In genomic region chr20:56968386-56969048, GRCh38 we compare ENCODE assay signal across 26 cellular contexts.
A peak's percentile ranks its signal among the peaks of the same experiment; 100 is the strongest.
DNase-seq lines count a peak whose midpoint lies in the region; ATAC-seq, FAIRE-seq and TF ChIP-seq lines count a peak whose summit lies in the region.
"Had no signal": no experiment of that assay in that cellular context is flagged by ENCODE, and none has a peak within 500 bp of the region (broad histone marks: within the 10 kb centered on the region; RNA-seq: fewer than 3 reads in every experiment).

No MANE protein-coding gene starts in this region.

- no peak for TF ChIP-seq RAD21 in HepG2 (CRISPR knock-in tag; IDR thresholded peaks at IDR 0.05)
- TF ChIP-seq RAD21 in K562 (CRISPR knock-in tag; conservative IDR thresholded peaks at IDR 0.05 in 1 of 2, IDR thresholded peaks at IDR 0.05 in 1 of 2) = no peak

- no peak for TF ChIP-seq CTCF in HepG2 (CRISPR knock-in tag; IDR thresholded peaks at IDR 0.05)
- TF ChIP-seq CTCF in right lobe of liver (IDR thresholded peaks at IDR 0.05) = no peak
- no peak for TF ChIP-seq CTCF in K562 (IDR thresholded peaks at IDR 0.05 in 2 of 3, conservative IDR thresholded peaks at IDR 0.05 in 1 of 3; ENCODE audit: insufficient read depth in 2 of 3, low read depth in 1 of 3, low read length in 3 of 3)
- TF ChIP-seq CTCF in gastrocnemius medialis (IDR thresholded peaks at IDR 0.05 in 4 of 5, conservative IDR thresholded peaks at IDR 0.05 in 1 of 5) = no peak
- no peak for TF ChIP-seq CTCF in breast epithelium (IDR thresholded peaks at IDR 0.05)

- WGBS in HepG2 (ENCODE audit: low lambda C conversion rate) = 40% methylated on average over 11 of the region's 11 CpGs
- 48% methylated on average over 10 of the region's 11 CpGs for WGBS in right lobe of liver (ENCODE audit: insufficient coverage, low coverage, low lambda C conversion rate, missing lambda C conversion rate)
- 2% methylated on average over 11 of the region's 11 CpGs for WGBS in K562 (ENCODE audit: insufficient coverage, low coverage, missing lambda C conversion rate)

- DNase-seq in HepG2 (ENCODE audit: low spot score) (no peak), right lobe of liver (no peak), HTR-8/SVneo (ENCODE audit: insufficient read length, low spot score) (no peak), K562 (ENCODE audit: extremely low read depth in 1 of 4, low spot score in 3 of 4) (no peak), gastrocnemius medialis (no peak), breast epithelium (ENCODE audit: low spot score in 2 of 2) (no peak)
- DNase-seq in activated naive CD8-positive, alpha-beta T cell treated with anti-CD3 and anti-CD28 coated beads, Interleukin-2, amount 50 U/mL, for 24 hours = no peak
- DNase-seq: AML-193; CD4-positive, alpha-beta T cell; CD8-positive, alpha-beta memory T cell; COR-L47; DMS 273 treated with DMSO at 0.1 percent for 48 hours; DMS153; DMS53; DMS79; DND-41; EL; GDM1 had no signal

- no peak overlapping the region for H3K27ac Mint-ChIP-seq in activated naive CD8-positive, alpha-beta T cell treated with anti-CD3 and anti-CD28 coated beads, Interleukin-2, amount 50 U/mL, for 24 hours
- H3K27ac Mint-ChIP-seq: B cell; CD4-positive, alpha-beta T cell had no signal

- no peaks in the 10 kb centered on the region for H3K79me2 ChIP-seq in HepG2 (ENCODE audit: insufficient read depth, low read length)
- H3K79me2 ChIP-seq in K562 (ENCODE audit: control insufficient read depth, insufficient read depth, low read length) = no peaks in the 10 kb centered on the region

- H3K9me3 Mint-ChIP-seq in activated naive CD8-positive, alpha-beta T cell treated with anti-CD3 and anti-CD28 coated beads, Interleukin-2, amount 50 U/mL, for 24 hours = no peaks in the 10 kb centered on the region
- H3K9me3 Mint-ChIP-seq: CD4-positive, alpha-beta T cell had no signal

- POLR2A ChIA-PET in HepG2 (lab: Yijun Ruan, JAX) (no interaction called here), K562 (lab: Yijun Ruan, JAX) (no interaction called here)

- H3K4me1 ChIP-seq in HepG2 (ENCODE audit: insufficient read depth, low read length) (no peaks in the 10 kb centered on the region), right lobe of liver (no peaks in the 10 kb centered on the region), K562 (replicated peaks in 1 of 2; ENCODE audit: control insufficient read depth in 2 of 2, insufficient read depth in 2 of 2, low read length in 2 of 2) (no peaks in the 10 kb centered on the region), gastrocnemius medialis (no peaks in the 10 kb centered on the region), breast epithelium (no peaks in the 10 kb centered on the region)
- H3K4me1 ChIP-seq: A549 had no signal

- in situ Hi-C loops in HepG2 (cut with HindIII; ENCODE audit: extremely low pct_ligation_motif_present, low pct_unique_long_range_greater_than_20kb) (no loop called here), K562 (cut with MboI) (no loop called here), gastrocnemius medialis (cut with MboI; ENCODE audit: low sequenced_read_pairs in 4 of 4) (no loop called here)

- no TSS peak for BruUV-seq in HepG2 (replicated peaks; lab: Mats Ljungman, UMichigan)
- BruUV-seq in K562 (replicated peaks; lab: Mats Ljungman, UMichigan) = no TSS peak

- peaks cover 0 to 17% of the 10 kb centered on the region in 2 experiments; a peak in 4 of 5 replicates for H3K27me3 ChIP-seq in HepG2 (ENCODE audit: control insufficient read depth in 1 of 2, insufficient read depth in 2 of 2, low read length in 2 of 2)
- H3K27me3 ChIP-seq in right lobe of liver = no peaks in the 10 kb centered on the region
- H3K27me3 ChIP-seq in K562 (ENCODE audit: control insufficient read depth in 2 of 2, insufficient read depth in 2 of 2, low read length in 2 of 2) = peaks cover 0 to 10% of the 10 kb centered on the region in 2 experiments; a peak in 2 of 5 replicates
- H3K27me3 ChIP-seq in gastrocnemius medialis = peaks cover 0 to 5% (median 3%) of the 10 kb centered on the region in 3 donors
- H3K27me3 ChIP-seq in breast epithelium = peaks cover 0 to 8% of the 10 kb centered on the region in 2 donors

- H2AFZ ChIP-seq in HepG2 (ENCODE audit: low read length) = no peak overlapping the region
- H2AFZ ChIP-seq in K562 (ENCODE audit: low read depth, low read length) = no peak overlapping the region

- no peaks in the 10 kb centered on the region for H3K4me1 Mint-ChIP-seq in activated naive CD8-positive, alpha-beta T cell treated with anti-CD3 and anti-CD28 coated beads, Interleukin-2, amount 50 U/mL, for 24 hours
- H3K4me1 Mint-ChIP-seq: B cell; CD8-positive, alpha-beta memory T cell had no signal

- H3K4me3 Mint-ChIP-seq in activated naive CD8-positive, alpha-beta T cell treated with anti-CD3 and anti-CD28 coated beads, Interleukin-2, amount 50 U/mL, for 24 hours = no peak overlapping the region
- H3K4me3 Mint-ChIP-seq: B cell; CD4-positive, alpha-beta T cell; CD8-positive, alpha-beta memory T cell had no signal

- H3K4me3 ChIP-seq in HepG2 (replicated peaks in 1 of 3; ENCODE audit: insufficient read depth in 1 of 3, low read depth in 2 of 3, low read length in 3 of 3) = no peak overlapping the region
- H3K4me3 ChIP-seq in right lobe of liver = no peak overlapping the region
- H3K4me3 ChIP-seq in K562 = no peak overlapping the region
- H3K4me3 ChIP-seq in gastrocnemius medialis = no peak overlapping the region
- no peak overlapping the region for H3K4me3 ChIP-seq in breast epithelium
- H3K4me3 ChIP-seq: A549; BLaER1 treated with 17β-estradiol and CSF1 and Interleukin-3, amounts not matched to agents 10 nM and 100 nM; GM12878 had no signal

- FAIRE-seq in HepG2 (lab: Jason Lieb, UNC) (no peak), HTR-8/SVneo (lab: Jason Lieb, UNC) (peak; percentile 82), K562 (lab: Jason Lieb, UNC) (no peak)
- FAIRE-seq: A549, GM12878, GM12892, GM18507 had no signal

- H3K9me3 ChIP-seq in HepG2 (ENCODE audit: low read length) (no peaks in the 10 kb centered on the region), right lobe of liver (no peaks in the 10 kb centered on the region), K562 (replicated peaks; ENCODE audit: control insufficient read depth, insufficient read depth, low read depth, low read length) (no peaks in the 10 kb centered on the region), gastrocnemius medialis (no peaks in the 10 kb centered on the region), breast epithelium (no peaks in the 10 kb centered on the region)
- H3K9me3 ChIP-seq: A549 had no signal

- H3K4me2 ChIP-seq in HepG2 (ENCODE audit: low read depth, low read length) (no peak overlapping the region), K562 (ENCODE audit: insufficient read depth, low read length) (no peak overlapping the region)
- H3K4me2 ChIP-seq: A549; BLaER1 treated with 17β-estradiol and CSF1 and Interleukin-3, amounts not matched to agents 10 nM and 100 nM had no signal

- TF ChIP-seq EP300 in HepG2 (IDR thresholded peaks at IDR 0.05; ENCODE audit: low read depth in 2 of 2, low read length in 2 of 2) = no peak
- TF ChIP-seq EP300 in HepG2 (CRISPR knock-in tag; IDR thresholded peaks at IDR 0.05; ENCODE audit: borderline replicate concordance) = no peak
- no peak for TF ChIP-seq EP300 in K562 (IDR thresholded peaks at IDR 0.05; ENCODE audit: low read length)

- no peaks in the 10 kb centered on the region for H3K36me3 Mint-ChIP-seq in activated naive CD8-positive, alpha-beta T cell treated with anti-CD3 and anti-CD28 coated beads, Interleukin-2, amount 50 U/mL, for 24 hours (ENCODE audit: low read depth)
- H3K36me3 Mint-ChIP-seq: CD8-positive, alpha-beta memory T cell had no signal

- no peak overlapping the region for H3K9ac ChIP-seq in HepG2 (ENCODE audit: insufficient read depth, low read depth, low read length)
- H3K9ac ChIP-seq in K562 (ENCODE audit: insufficient read depth in 1 of 2, low read depth in 2 of 2, low read length in 2 of 2) = no peak overlapping the region
- H3K9ac ChIP-seq: BLaER1 treated with 17β-estradiol and CSF1 and Interleukin-3, amounts not matched to agents 10 nM and 100 nM had no signal

- TF ChIP-seq POLR2A in HepG2 (IDR thresholded peaks at IDR 0.05; ENCODE audit: insufficient read depth in 1 of 2, low read depth in 2 of 2, low read length in 2 of 2) (no peak), right lobe of liver (IDR thresholded peaks at IDR 0.05) (no peak), K562 (conservative IDR thresholded peaks at IDR 0.05) (no peak), gastrocnemius medialis (IDR thresholded peaks at IDR 0.05) (no peak), breast epithelium (IDR thresholded peaks at IDR 0.05) (no peak)

- H3K27me3 Mint-ChIP-seq in activated naive CD8-positive, alpha-beta T cell treated with anti-CD3 and anti-CD28 coated beads, Interleukin-2, amount 50 U/mL, for 24 hours = peaks cover 14% of the 10 kb centered on the region

- H3K36me3 ChIP-seq in HepG2 (replicated peaks in 1 of 2; ENCODE audit: control insufficient read depth in 1 of 2, insufficient read depth in 2 of 2, low read length in 2 of 2) (no peaks in the 10 kb centered on the region), right lobe of liver (no peaks in the 10 kb centered on the region), K562 (ENCODE audit: control insufficient read depth, insufficient read depth, low read length) (no peaks in the 10 kb centered on the region), gastrocnemius medialis (no peaks in the 10 kb centered on the region), breast epithelium (no peaks in the 10 kb centered on the region)
- H3K36me3 ChIP-seq: BLaER1 treated with 17β-estradiol and CSF1 and Interleukin-3, amounts not matched to agents 10 nM and 100 nM had no signal

- no peak for ATAC-seq in HepG2
- no peak for ATAC-seq in right lobe of liver
- ATAC-seq in K562 = no peak
- ATAC-seq in gastrocnemius medialis = no peak
- ATAC-seq in activated naive CD8-positive, alpha-beta T cell treated with anti-CD3 and anti-CD28 coated beads, Interleukin-2, amount 50 U/mL, for 24 hours = no peak
- ATAC-seq: A549, GM12878 had no signal

- no peak overlapping the region for H3K27ac ChIP-seq in HepG2 (ENCODE audit: extremely low read length, insufficient read depth, low read length)
- H3K27ac ChIP-seq in right lobe of liver = no peak overlapping the region
- H3K27ac ChIP-seq in K562 (ENCODE audit: extremely low read depth, low read depth, low read length) = no peak overlapping the region
- no peak overlapping the region for H3K27ac ChIP-seq in gastrocnemius medialis
- no peak overlapping the region for H3K27ac ChIP-seq in breast epithelium
- H3K27ac ChIP-seq: 22Rv1; A549; BLaER1 treated with 17β-estradiol and CSF1 and Interleukin-3, amounts not matched to agents 10 nM and 100 nM; C4-2B had no signal

- intact Hi-C loops in HepG2 (cut with micrococcal nuclease; ENCODE audit: unreplicated experiment) (no loop called here), right lobe of liver (cut with DNase I) (no loop called here), K562 (cut with micrococcal nuclease) (no loop called here), gastrocnemius medialis (cut with DNase I; ENCODE audit: low total_unique reads) (no loop called here), breast epithelium (cut with DNase I; ENCODE audit: low total_unique reads) (no loop called here)

- H3K9me1 ChIP-seq in K562 (ENCODE audit: control insufficient read depth, insufficient read depth, low read length) = no peaks in the 10 kb centered on the region

- CTCF ChIA-PET in HepG2 (lab: Yijun Ruan, JAX; ENCODE audit: low intra/inter-chr PET ratio, low total read pairs) = no interaction called here
- CTCF ChIA-PET in K562 (lab: Yijun Ruan, JAX; ENCODE audit: low intra/inter-chr PET ratio) = no interaction called here

- H4K20me1 ChIP-seq in HepG2 (ENCODE audit: insufficient read depth, low read length) = no peaks in the 10 kb centered on the region
- no peaks in the 10 kb centered on the region for H4K20me1 ChIP-seq in K562 (replicated peaks; ENCODE audit: control insufficient read depth, insufficient read depth, low read length)
- H4K20me1 ChIP-seq: BLaER1 treated with 17β-estradiol and CSF1 and Interleukin-3, amounts not matched to agents 10 nM and 100 nM had no signal

Comparison
In these comparisons a context has a peak if more than half of its experiments do, and no peak if none do; other contexts are left out.
1. Of the 241 proteins assayed by ChIP-seq in both HepG2 and K562: peak only in HepG2: MAFF; only in K562: none; in both: none; in neither: 239; mixed calls (peak in some experiments, not most) for 1.